In genomic region chr2:238069877-238070276, GRCh38 we compare ENCODE assay signal across 18 cellular contexts. TPM values are rescaled to one million over a fixed set of nuclear protein-coding genes. Genes with fewer than 3 reads are reported as not detected.
DNase-seq lines count a peak whose midpoint lies in the region; ATAC-seq and TF ChIP-seq lines count a peak whose summit lies in the region.
"Had no signal": no experiment of that assay in that cellular context is flagged by ENCODE, and none has a peak within 500 bp of the region (broad histone marks: within the 10 kb centered on the region; RNA-seq: fewer than 3 reads in every experiment).

No MANE protein-coding gene starts in this region.

- TF ChIP-seq POLR2A in breast epithelium (IDR thresholded peaks at IDR 0.05) = no peak

- no peaks in the 10 kb centered on the region for H3K4me1 ChIP-seq in breast epithelium
- H3K4me1 ChIP-seq: upper lobe of right lung had no signal

- BruUV-seq in MCF 10A (replicated peaks; lab: Mats Ljungman, UMichigan) = no TSS peak

- no peaks in the 10 kb centered on the region for H3K36me3 ChIP-seq in breast epithelium

- H3K27me3 ChIP-seq in breast epithelium = no peaks in the 10 kb centered on the region
- H3K27me3 ChIP-seq: brain microvascular endothelial cell, upper lobe of right lung had no signal

- intact Hi-C loops in MCF 10A (cut with micrococcal nuclease) = no loop called here
- intact Hi-C loops in breast epithelium (cut with DNase I; ENCODE audit: low total_unique reads) = no loop called here

- POLR2A ChIA-PET in MCF 10A (lab: Yijun Ruan, JAX) = no interaction called here
- POLR2A ChIA-PET in T-cell (lab: Charles Lee) = no interaction called here

- H3K9me3 Mint-ChIP-seq in MCF 10A (ENCODE audit: unreplicated experiment) (no peaks in the 10 kb centered on the region), T-cell (peaks cover 0 to 8% (median 6%) of the 10 kb centered on the region in 3 donors)
- H3K9me3 Mint-ChIP-seq in effector memory CD8-positive, alpha-beta T cell = no peaks in the 10 kb centered on the region
- peaks cover 23% of the 10 kb centered on the region in 2 donors for H3K9me3 Mint-ChIP-seq in stimulated activated naive CD8-positive, alpha-beta T cell treated with anti-CD3 and anti-CD28 coated beads, Interleukin-15, amount 100 ng/mL, for 72 hours
- H3K9me3 Mint-ChIP-seq: endodermal cell had no signal

- ATAC-seq in T-cell (replicated peaks in 1 of 4) = no peak
- no peak for ATAC-seq in effector memory CD8-positive, alpha-beta T cell (replicated peaks)
- no peak for ATAC-seq in stimulated activated naive CD8-positive, alpha-beta T cell treated with anti-CD3 and anti-CD28 coated beads, Interleukin-15, amount 100 ng/mL, for 72 hours
- ATAC-seq in HG02642 (IDR thresholded peaks at IDR 0.05; ENCODE audit: poor library complexity, unreplicated experiment) = no peak
- ATAC-seq in HG03342 (IDR thresholded peaks at IDR 0.05; ENCODE audit: unreplicated experiment) = no peak
- ATAC-seq: upper lobe of right lung had no signal

- H3K4me3 Mint-ChIP-seq in MCF 10A (ENCODE audit: unreplicated experiment) = no peak overlapping the region
- H3K4me3 Mint-ChIP-seq in T-cell = peak overlapping the region in 1 of 3 donors; percentile 68
- peak overlapping the region; percentile 41 to 57 for H3K4me3 Mint-ChIP-seq in effector memory CD8-positive, alpha-beta T cell
- peak overlapping the region; percentile 11 to 85 for H3K4me3 Mint-ChIP-seq in stimulated activated naive CD8-positive, alpha-beta T cell treated with anti-CD3 and anti-CD28 coated beads, Interleukin-15, amount 100 ng/mL, for 72 hours
- H3K4me3 Mint-ChIP-seq: endodermal cell had no signal

- H3K4me3 ChIP-seq in breast epithelium = no peak overlapping the region
- H3K4me3 ChIP-seq: lung, upper lobe of right lung had no signal

- H3K4me1 Mint-ChIP-seq in MCF 10A (ENCODE audit: insufficient read depth, unreplicated experiment) (no peaks in the 10 kb centered on the region), T-cell (peaks cover 22 to 43% (median 41%) of the 10 kb centered on the region in 3 donors)
- peaks cover 21 to 24% of the 10 kb centered on the region in 2 donors for H3K4me1 Mint-ChIP-seq in effector memory CD8-positive, alpha-beta T cell (ENCODE audit: low read depth in 2 of 2)
- peaks cover 61% of the 10 kb centered on the region for H3K4me1 Mint-ChIP-seq in stimulated activated naive CD8-positive, alpha-beta T cell treated with anti-CD3 and anti-CD28 coated beads, Interleukin-15, amount 100 ng/mL, for 72 hours

- H3K27me3 Mint-ChIP-seq in MCF 10A (ENCODE audit: insufficient read depth, unreplicated experiment) (no peaks in the 10 kb centered on the region), T-cell (no peaks in the 10 kb centered on the region)
- H3K27me3 Mint-ChIP-seq in effector memory CD8-positive, alpha-beta T cell = no peaks in the 10 kb centered on the region
- no peaks in the 10 kb centered on the region for H3K27me3 Mint-ChIP-seq in stimulated activated naive CD8-positive, alpha-beta T cell treated with anti-CD3 and anti-CD28 coated beads, Interleukin-15, amount 100 ng/mL, for 72 hours

- H3K9me3 ChIP-seq in breast epithelium = no peaks in the 10 kb centered on the region
- H3K9me3 ChIP-seq: upper lobe of right lung had no signal

- H3K36me3 Mint-ChIP-seq in MCF 10A (ENCODE audit: insufficient read depth, unreplicated experiment) = peaks cover 51% of the 10 kb centered on the region
- peaks cover 59% of the 10 kb centered on the region for H3K36me3 Mint-ChIP-seq in T-cell
- peaks cover 28% of the 10 kb centered on the region for H3K36me3 Mint-ChIP-seq in effector memory CD8-positive, alpha-beta T cell (ENCODE audit: insufficient read depth)

- H3K27ac Mint-ChIP-seq in MCF 10A (ENCODE audit: low read depth, unreplicated experiment) (peak overlapping the region; percentile 49), T-cell (peak overlapping the region; percentile 92 to 93)
- H3K27ac Mint-ChIP-seq in effector memory CD8-positive, alpha-beta T cell = peak overlapping the region; percentile 59 to 91
- peak overlapping the region; percentile 12 to 71 for H3K27ac Mint-ChIP-seq in stimulated activated naive CD8-positive, alpha-beta T cell treated with anti-CD3 and anti-CD28 coated beads, Interleukin-15, amount 100 ng/mL, for 72 hours
- H3K27ac Mint-ChIP-seq: endodermal cell had no signal

- no peak overlapping the region for H3K27ac ChIP-seq in breast epithelium
- H3K27ac ChIP-seq: brain microvascular endothelial cell, C4-2B, upper lobe of right lung, WERI-Rb-1 had no signal

- no peak for TF ChIP-seq CTCF in MCF 10A (IDR thresholded peaks at IDR 0.05; ENCODE audit: unreplicated experiment)
- no peak for TF ChIP-seq CTCF in breast epithelium (IDR thresholded peaks at IDR 0.05)

- DNase-seq in MCF 10A (ENCODE audit: unreplicated experiment) (no peak), breast epithelium (ENCODE audit: low spot score in 2 of 2) (no peak), T-cell (no peak)
- no peak for DNase-seq in effector memory CD8-positive, alpha-beta T cell
- no peak for DNase-seq in stimulated activated naive CD8-positive, alpha-beta T cell treated with anti-CD3 and anti-CD28 coated beads, Interleukin-15, amount 100 ng/mL, for 72 hours
- DNase-seq: brain microvascular endothelial cell, endodermal cell, GOT3, NCI-H1105 treated with DMSO at 0.1 percent for 48 hours, NCI-H510A, nucleus accumbens, SIG-M5, upper lobe of right lung, WERI-Rb-1 had no signal

- CTCF ChIA-PET in MCF 10A (lab: Yijun Ruan, JAX) = no interaction called here
- CTCF ChIA-PET in T-cell (lab: Charles Lee) = no interaction called here

RNA-seq across cellular contexts. Expression of gene SCLY, which starts 9.1 kb away (rescaled TPM):
- 40.1 and 40.4 TPM in 2 replicates for total RNA-seq in MCF 10A (2022)
- 10 to 100 TPM; 11.2 to 16.7 (median 12.1) TPM for total RNA-seq in breast epithelium
- 10 to 100 TPM; 19.2 to 30.0 (median 25.2) TPM for total RNA-seq in T-cell

RNA-seq across cellular contexts. Expression of gene ESPNL, which starts 30.3 kb away (rescaled TPM):
- not detected in 2 replicates for total RNA-seq in MCF 10A (2022)
- total RNA-seq in breast epithelium = 1 to 10 TPM in 1 of 3 donors, under 1 TPM in 2; 0.15 to 1.3 (median 0.64) TPM
- under 1 TPM in 3 of 5 donors, not detected in 2; 0.10 to 0.44 (median 0.25) TPM for total RNA-seq in T-cell

Comparison
In these comparisons a context has a peak if more than half of its experiments do, and no peak if none do; other contexts are left out.
1. H3K27ac Mint-ChIP-seq: peak in every context shown above with its lines; median percentile 92 in T-cell; 75 in effector memory CD8-positive, alpha-beta T cell; 49 in MCF 10A; 42 in stimulated activated naive CD8-positive, alpha-beta T cell treated with anti-CD3 and anti-CD28 coated beads, Interleukin-15, amount 100 ng/mL, for 72 hours.